Comparison of ENCODE assay signal across 8 cellular contexts in genomic region chr17:29115906-29116651, GRCh38.
DNase-seq lines count a peak whose midpoint lies in the region; ATAC-seq and TF ChIP-seq lines count a peak whose summit lies in the region.

No MANE protein-coding gene starts in this region.

- no peaks in the 10 kb centered on the region for H3K4me1 ChIP-seq in foreskin keratinocyte

- peak; percentile 59 for TF ChIP-seq CTCF in GM13977 (IDR thresholded peaks at IDR 0.05; ENCODE audit: extremely low read depth, insufficient read depth, missing control alignments)
- peak; percentile 62 for TF ChIP-seq CTCF in foreskin keratinocyte (conservative IDR thresholded peaks at IDR 0.05)

- no peak overlapping the region for H3K4me3 Mint-ChIP-seq in activated CD8-positive, alpha-beta T cell treated with anti-CD3 and anti-CD28 coated beads, Interleukin-2, amount 10 ng/mL, durations not matched to agents 7 days and 5 days

- H3K27ac ChIP-seq in foreskin keratinocyte: no peak overlapping the region

- H3K27ac Mint-ChIP-seq in activated CD8-positive, alpha-beta T cell treated with anti-CD3 and anti-CD28 coated beads, Interleukin-2, amount 10 ng/mL, durations not matched to agents 7 days and 5 days: no peak overlapping the region

- CTCF ChIA-PET in activated CD8-positive, alpha-beta T cell treated with anti-CD3 and anti-CD28 coated beads, Interleukin-2, amount 10 ng/mL, durations not matched to agents 7 days and 5 days (lab: Charles Lee): interaction anchor here (0.7 to 6.5 kb wide), 50 partner anchors 8 to 455 kb away, joined by 3 to 194 read pairs (median 7); partner anchors contain the start of genes FLOT2, MYO18A, NEK8 and SDF2

- POLR2A ChIA-PET in activated CD8-positive, alpha-beta T cell treated with anti-CD3 and anti-CD28 coated beads, Interleukin-2, amount 10 ng/mL, durations not matched to agents 7 days and 5 days (lab: Charles Lee): interaction anchor here (0.6 to 2.2 kb wide), 4 partner anchors 24 to 388 kb away, joined by 3 to 9 read pairs (median 3); no protein-coding TSS in a partner anchor

- no peaks in the 10 kb centered on the region for H3K27me3 Mint-ChIP-seq in activated CD8-positive, alpha-beta T cell treated with anti-CD3 and anti-CD28 coated beads, Interleukin-2, amount 10 ng/mL, durations not matched to agents 7 days and 5 days (ENCODE audit: low read depth)

- DNase-seq in AG08395 (ENCODE audit: low spot score) (peak; percentile 68), GM13977 (ENCODE audit: low spot score) (peak; percentile 59), NCI-H460 (ENCODE audit: extremely low read depth, low read depth) (peak; percentile 39), foreskin keratinocyte (peak in 1 of 2 donors; percentile 25)
- DNase-seq in activated CD8-positive, alpha-beta T cell treated with anti-CD3 and anti-CD28 coated beads, Interleukin-2, amount 10 ng/mL, durations not matched to agents 7 days and 5 days: peak; percentile 65
- peak; percentile 56 to 63 for DNase-seq in stimulated activated CD4-positive, alpha-beta T cell treated with anti-CD3 and anti-CD28 coated beads, Interleukin-2, amount 100 ng/mL, for 24 hours

- no peaks in the 10 kb centered on the region for H3K27me3 ChIP-seq in foreskin keratinocyte

- peaks cover 9% of the 10 kb centered on the region for H3K4me1 Mint-ChIP-seq in activated CD8-positive, alpha-beta T cell treated with anti-CD3 and anti-CD28 coated beads, Interleukin-2, amount 10 ng/mL, durations not matched to agents 7 days and 5 days (ENCODE audit: low read depth)

- in situ Hi-C loops in GM13977 (cut with MboI; ENCODE audit: low pct_unique_long_range_greater_than_20kb, low sequenced_read_pairs, unreplicated experiment): no loop called here

- no peaks in the 10 kb centered on the region for H3K9me3 Mint-ChIP-seq in activated CD8-positive, alpha-beta T cell treated with anti-CD3 and anti-CD28 coated beads, Interleukin-2, amount 10 ng/mL, durations not matched to agents 7 days and 5 days (ENCODE audit: insufficient read depth)

- H3K36me3 Mint-ChIP-seq in activated CD8-positive, alpha-beta T cell treated with anti-CD3 and anti-CD28 coated beads, Interleukin-2, amount 10 ng/mL, durations not matched to agents 7 days and 5 days (ENCODE audit: low read depth): peaks cover 13% of the 10 kb centered on the region

- peak; percentile 43 for ATAC-seq in activated CD8-positive, alpha-beta T cell treated with anti-CD3 and anti-CD28 coated beads, Interleukin-2, amount 10 ng/mL, durations not matched to agents 7 days and 5 days
- peak; percentile 32 for ATAC-seq in foreskin keratinocyte
- ATAC-seq in GM21825 (IDR thresholded peaks at IDR 0.05; ENCODE audit: unreplicated experiment): no peak
- ATAC-seq in HG03520 (IDR thresholded peaks at IDR 0.05; ENCODE audit: unreplicated experiment): no peak

Comparison
In these comparisons a context has a peak if more than half of its experiments do, and no peak if none do; other contexts are left out.
1. ATAC-seq: peak in activated CD8-positive, alpha-beta T cell treated with anti-CD3 and anti-CD28 coated beads, Interleukin-2, amount 10 ng/mL, durations not matched to agents 7 days and 5 days (single experiment) and foreskin keratinocyte (single experiment); none in GM21825 (single experiment) and HG03520 (single experiment).